23 cellular contexts compared by ENCODE assay signal in the genomic region with DNA sequence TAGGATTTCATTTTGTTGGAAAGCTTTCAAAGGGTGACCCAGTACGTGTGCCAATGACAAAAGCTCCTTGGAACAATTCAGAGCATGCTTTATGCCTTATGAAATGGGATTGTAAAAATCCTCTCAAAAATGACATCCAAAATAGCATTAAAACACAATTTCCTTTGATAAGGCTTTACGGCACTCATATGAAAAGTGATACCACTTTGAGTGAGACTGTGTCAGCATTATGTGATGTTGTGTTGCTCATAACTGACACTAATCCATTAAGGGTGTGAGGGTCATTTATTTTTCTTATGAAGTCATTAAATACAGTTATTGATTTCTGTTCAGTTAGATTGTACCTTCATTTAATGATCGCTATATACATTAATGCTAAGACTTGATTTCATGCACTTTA.
"Had no signal": no experiment of that assay in that cellular context is flagged by ENCODE, and none has a peak within 500 bp of the region (broad histone marks: within the 10 kb centered on the region; RNA-seq: fewer than 3 reads in every experiment).

No MANE protein-coding gene starts in this region.

- H3K36me3 ChIP-seq: gastrocnemius medialis, heart right ventricle, pancreas, suprapubic skin, thyroid gland, upper lobe of left lung, uterus had no signal

- H3K9ac ChIP-seq: neural progenitor cell had no signal

- H3K9me3 Mint-ChIP-seq: mesothelial cell of epicardium; natural killer cell treated with Interleukin-12 subunit alpha and Interleukin-12 subunit beta and Interleukin-15 and Interleukin-18, amount 100 ng/mL, for 72 hours; neural progenitor cell had no signal

- H3K27ac Mint-ChIP-seq: mesothelial cell of epicardium; natural killer cell treated with Interleukin-12 subunit alpha and Interleukin-12 subunit beta and Interleukin-15 and Interleukin-18, amount 100 ng/mL, for 72 hours; neural progenitor cell; progenitor cell of endocrine pancreas had no signal

- H3K4me2 ChIP-seq: neural progenitor cell had no signal

- H3K4me3 ChIP-seq: coronary artery, heart right ventricle, neural progenitor cell, pancreas, suprapubic skin, thyroid gland, upper lobe of left lung, uterus had no signal

- DNase-seq: effector CD4-positive, alpha-beta T cell; gastrocnemius medialis; heart right ventricle; hypothalamus; kidney glomerular epithelial cell; mammary epithelial cell; nucleus accumbens; pancreas; right cardiac atrium; small intestine; stimulated activated CD4-positive, alpha-beta T cell treated with anti-CD3 and anti-CD28 coated beads, Interleukin-12 subunit alpha, Interleukin-12 subunit beta, amount 100 ng/mL, for 4 hours; stimulated activated naive CD4-positive, alpha-beta T cell; thyroid gland; upper lobe of left lung; uterus had no signal

- H3K9me3 ChIP-seq: gastrocnemius medialis, heart right ventricle, pancreas, suprapubic skin, thyroid gland, upper lobe of left lung, uterus had no signal

- H3K4me1 ChIP-seq: uterus had no signal

- ATAC-seq: esophagus mucosa; gastrocnemius medialis; heart right ventricle; left lobe of liver; natural killer cell treated with Interleukin-12 subunit alpha and Interleukin-12 subunit beta and Interleukin-15 and Interleukin-18, amount 100 ng/mL, for 72 hours; pancreas; right cardiac atrium had no signal

- H3K4me3 Mint-ChIP-seq: mesothelial cell of epicardium; natural killer cell treated with Interleukin-12 subunit alpha and Interleukin-12 subunit beta and Interleukin-15 and Interleukin-18, amount 100 ng/mL, for 72 hours; neural progenitor cell had no signal

- H3K36me3 Mint-ChIP-seq: natural killer cell treated with Interleukin-12 subunit alpha and Interleukin-12 subunit beta and Interleukin-15 and Interleukin-18, amount 100 ng/mL, for 72 hours had no signal

- H3K27me3 Mint-ChIP-seq: progenitor cell of endocrine pancreas had no signal

- H3K27me3 ChIP-seq: gastrocnemius medialis, heart right ventricle, neural progenitor cell, pancreas, suprapubic skin, thyroid gland, upper lobe of left lung, uterus had no signal

- FAIRE-seq: pancreas had no signal

- H3K27ac ChIP-seq: coronary artery, gastrocnemius medialis, heart right ventricle, neural progenitor cell, pancreas, suprapubic skin, upper lobe of left lung, uterus had no signal

- H2AFZ ChIP-seq: neural progenitor cell had no signal
